In genomic region chr17:61459968-61460718, GRCh38 we compare ENCODE assay signal across 1 cellular context.
TF ChIP-seq lines count a peak whose summit lies in the region.

No MANE protein-coding gene starts in this region.

TF ChIP-seq in HepG2, 621 proteins besides CTCF, POLR2A, EP300 and RAD21 (continued from another document and continues in another):
- TF ChIP-seq E2F1 (CRISPR knock-in tag; IDR thresholded peaks at IDR 0.05) (no peak), ZNF275 (CRISPR knock-in tag; IDR thresholded peaks at IDR 0.05; ENCODE audit: borderline replicate concordance) (0 out of 2 replicates have a peak, but pooled peaks have one; percentile 11), ZNF839 (CRISPR knock-in tag; IDR thresholded peaks at IDR 0.05; ENCODE audit: borderline replicate concordance) (no peak), ZUFSP (CRISPR knock-in tag; IDR thresholded peaks at IDR 0.05; ENCODE audit: borderline replicate concordance) (no peak), ARID2 (CRISPR knock-in tag; IDR thresholded peaks at IDR 0.05; ENCODE audit: borderline replicate concordance) (no peak), HINFP (CRISPR knock-in tag; IDR thresholded peaks at IDR 0.05; ENCODE audit: low read depth) (no peak), MEF2D (CRISPR knock-in tag; IDR thresholded peaks at IDR 0.05) (no peak), THAP9 (CRISPR knock-in tag; IDR thresholded peaks at IDR 0.05; ENCODE audit: borderline replicate concordance) (no peak), IRF2 (CRISPR knock-in tag; IDR thresholded peaks at IDR 0.05) (no peak), ATF1 (CRISPR knock-in tag; IDR thresholded peaks at IDR 0.05) (no peak), NFYC (CRISPR knock-in tag; IDR thresholded peaks at IDR 0.05) (no peak), ZBTB49 (CRISPR knock-in tag; IDR thresholded peaks at IDR 0.05; ENCODE audit: borderline replicate concordance) (0 out of 2 replicates have a peak, but pooled peaks have one; percentile 12), TOE1 (CRISPR knock-in tag; IDR thresholded peaks at IDR 0.05) (no peak), KLF16 (CRISPR knock-in tag; IDR thresholded peaks at IDR 0.05) (no peak), ZHX1 (CRISPR knock-in tag; IDR thresholded peaks at IDR 0.05; ENCODE audit: low read depth) (0 out of 2 replicates have a peak, but pooled peaks have one; percentile 38), ATF4 (CRISPR knock-in tag; IDR thresholded peaks at IDR 0.05) (no peak), PCBP2 (optimal IDR thresholded peaks at IDR 0.05; ENCODE audit: low read depth, low read length, poor library complexity, severe bottlenecking) (no peak), DRAP1 (CRISPR knock-in tag; IDR thresholded peaks at IDR 0.05) (no peak), ZFX (CRISPR knock-in tag; IDR thresholded peaks at IDR 0.05; ENCODE audit: low read depth) (no peak), ZNF292 (CRISPR knock-in tag; IDR thresholded peaks at IDR 0.05; ENCODE audit: borderline replicate concordance, low read depth) (no peak), ZNF768 (CRISPR knock-in tag; IDR thresholded peaks at IDR 0.05) (peak; percentile 35; the same call in 1 of the 2 replicates), MAX (IDR thresholded peaks at IDR 0.05) (no peak), NPAS2 (CRISPR knock-in tag; IDR thresholded peaks at IDR 0.05; ENCODE audit: borderline replicate concordance) (peak; percentile 72; the same call in 1 of the 2 replicates), DBP (CRISPR knock-in tag; IDR thresholded peaks at IDR 0.05; ENCODE audit: not compliant biosample characterization) (no peak), MBNL3 (CRISPR knock-in tag; conservative IDR thresholded peaks at IDR 0.05) (no peak), POGK (CRISPR knock-in tag; conservative IDR thresholded peaks at IDR 0.05) (no peak), ZSCAN20 (CRISPR knock-in tag; IDR thresholded peaks at IDR 0.05; ENCODE audit: borderline replicate concordance) (no peak), ZNF687 (CRISPR knock-in tag; IDR thresholded peaks at IDR 0.05) (peak; percentile 23; the same call in 1 of the 2 replicates), ZNF678 (CRISPR knock-in tag; IDR thresholded peaks at IDR 0.05) (no peak)
